In genomic region chr5:1494780-1495524, GRCh38 we compare ENCODE assay signal across 8 cellular contexts. TPM values are rescaled to one million over a fixed set of nuclear protein-coding genes. Genes with fewer than 3 reads are reported as not detected.
DNase-seq lines count a peak whose midpoint lies in the region; ATAC-seq, FAIRE-seq and TF ChIP-seq lines count a peak whose summit lies in the region.

No MANE protein-coding gene starts in this region.

- FAIRE-seq in GM12891 (lab: Jason Lieb, UNC), result peak; percentile 66

- H3K27ac Mint-ChIP-seq in nephron progenitor cell, result no peak overlapping the region

- peak; percentile 31 for ATAC-seq in GM21723 (IDR thresholded peaks at IDR 0.05; ENCODE audit: unreplicated experiment)
- ATAC-seq in left lobe of liver, result peak; percentile 27

- DNase-seq in GM12891 (ENCODE audit: insufficient read length, low spot score) (no peak), NOMO-1 (lab: John Stamatoyannopoulos, UW; ENCODE audit: unreplicated experiment in 2 of 2) (peak; percentile 86 to 87), left lobe of liver (ENCODE audit: low spot score) (no peak), nephron progenitor cell (no peak), GOT3 (lab: John Stamatoyannopoulos, UW) (no peak), NCI-H69 (lab: John Stamatoyannopoulos, UW) (no peak), HK-2 (ENCODE audit: unreplicated experiment) (no peak)

- no peaks in the 10 kb centered on the region for H3K4me1 Mint-ChIP-seq in nephron progenitor cell

- H3K9me3 Mint-ChIP-seq in nephron progenitor cell, result no peaks in the 10 kb centered on the region

- H3K36me3 Mint-ChIP-seq in nephron progenitor cell (ENCODE audit: low read depth), result peaks cover 39% of the 10 kb centered on the region

- no peaks in the 10 kb centered on the region for H3K27me3 Mint-ChIP-seq in nephron progenitor cell (ENCODE audit: low read depth, poor library complexity)

- no peak overlapping the region for H3K4me3 Mint-ChIP-seq in nephron progenitor cell

- no peak for TF ChIP-seq CTCF in nephron progenitor cell (IDR thresholded peaks at IDR 0.05)

- peak; percentile 41; the same call in 1 of the 2 replicates for TF ChIP-seq POLR2A in GM12891 (IDR thresholded peaks at IDR 0.05; ENCODE audit: low read depth, low read length)

TF ChIP-seq in GM12891, 5 proteins besides CTCF, POLR2A, EP300 and RAD21:
- 0 out of 2 replicates have a peak, but pooled peaks have one; percentile 66 for TF ChIP-seq POLR2AphosphoS5 (IDR thresholded peaks at IDR 0.05; ENCODE audit: low read depth, low read length)
- peak; percentile 5; the same call in 1 of the 2 replicates for TF ChIP-seq POU2F2 (IDR thresholded peaks at IDR 0.05; ENCODE audit: low read depth, low read length)
- TF ChIP-seq PAX5 (IDR thresholded peaks at IDR 0.05; ENCODE audit: insufficient read depth, low read length, severe bottlenecking), result no peak
- TF ChIP-seq TAF1 (IDR thresholded peaks at IDR 0.05; ENCODE audit: low read depth, low read length), result 0 out of 2 replicates have a peak, but pooled peaks have one; percentile 29
- TF ChIP-seq SPI1 (IDR thresholded peaks at IDR 0.05; ENCODE audit: low read depth, low read length), result peak; percentile 26; the same call in 1 of the 2 replicates

RNA-seq across cellular contexts. Expression of gene LPCAT1, which starts 28.8 kb away (rescaled TPM):
- polyA plus RNA-seq in GM12891 (2012; ENCODE audit: low read depth, missing spikeins), result 54.4 TPM
- total RNA-seq in left lobe of liver, result 8.9 TPM

RNA-seq across cellular contexts. Expression of gene SLC6A3, which starts 49.7 kb away (rescaled TPM):
- 0.05 TPM for polyA plus RNA-seq in GM12891 (2012; ENCODE audit: low read depth, missing spikeins)
- total RNA-seq in left lobe of liver, result not detected

Comparison
In these comparisons a context has a peak if more than half of its experiments do, and no peak if none do; other contexts are left out.
1. DNase-seq: peak in NOMO-1 (2 of 2); none in GM12891 (single experiment), left lobe of liver (single experiment), nephron progenitor cell (single experiment), GOT3 (single experiment), NCI-H69 (single experiment) and HK-2 (single experiment).